In genomic region chrX:47501226-47502071, GRCh38 we compare ENCODE assay signal across 12 cellular contexts. TPM values are rescaled to one million over a fixed set of nuclear protein-coding genes. Genes with fewer than 3 reads are reported as not detected.
DNase-seq lines count a peak whose midpoint lies in the region; ATAC-seq and TF ChIP-seq lines count a peak whose summit lies in the region.
"Had no signal": no experiment of that assay in that cellular context is flagged by ENCODE, and none has a peak within 500 bp of the region (broad histone marks: within the 10 kb centered on the region; RNA-seq: fewer than 3 reads in every experiment).

No MANE protein-coding gene starts in this region.

- no peaks in the 10 kb centered on the region for H3K4me1 Mint-ChIP-seq in memory B cell
- no peaks in the 10 kb centered on the region for H3K4me1 Mint-ChIP-seq in activated T-helper 2 cell treated with anti-CD3 and anti-CD28 coated beads, Interferon-gamma antibody, Interleukin-2, Interleukin-4, amounts not matched to agents 10 μg/mL and 5 μg/mL and 100 μg/mL, durations not matched to agents 14 hours and 24 hours and 36 hours (ENCODE audit: low read depth)
- H3K4me1 Mint-ChIP-seq: CD4-positive, CD25-positive, alpha-beta regulatory T cell had no signal

- DNase-seq in AG08395 (ENCODE audit: low spot score) = peak; percentile 31
- no peak for DNase-seq in memory B cell (ENCODE audit: low spot score in 2 of 2)
- DNase-seq in cortex of kidney (lab: John Stamatoyannopoulos, UW) = no peak
- DNase-seq in C1 segment of cervical spinal cord (lab: John Stamatoyannopoulos, UW) = no peak
- DNase-seq in DMS153 treated with DMSO at 0.1 percent for 48 hours (lab: John Stamatoyannopoulos, UW; ENCODE audit: unreplicated experiment) = no peak
- DNase-seq in activated T-helper 2 cell treated with anti-CD3 and anti-CD28 coated beads, Interferon-gamma antibody, Interleukin-2, Interleukin-4, amounts not matched to agents 10 μg/mL and 5 μg/mL and 100 μg/mL, durations not matched to agents 14 hours and 24 hours and 36 hours (ENCODE audit: low spot score) = no peak
- DNase-seq: CD4-positive, CD25-positive, alpha-beta regulatory T cell; kidney; NCI-H510A treated with DMSO at 0.1 percent for 48 hours; posterior cingulate gyrus had no signal

- H3K27ac ChIP-seq in HUES6 (ENCODE audit: low read depth, low read length) = 0 out of 2 replicates have a peak overlapping the region, but pooled peaks have one; percentile 29
- peak overlapping the region; percentile 15; the same call in 1 of the 2 replicates for H3K27ac ChIP-seq in VCaP

- no peak for TF ChIP-seq CTCF in VCaP (conservative IDR thresholded peaks at IDR 0.05)

- peaks cover 4% of the 10 kb centered on the region; the same call in 1 of the 2 replicates for H3K9me3 ChIP-seq in HUES6 (ENCODE audit: control insufficient read depth, insufficient read depth, low read depth, low read length)

- H3K4me1 ChIP-seq in HUES6 (ENCODE audit: control insufficient read depth, insufficient read depth, low read length) = peaks cover 29% of the 10 kb centered on the region

- H3K9me3 Mint-ChIP-seq in memory B cell = no peaks in the 10 kb centered on the region
- H3K9me3 Mint-ChIP-seq in activated T-helper 2 cell treated with anti-CD3 and anti-CD28 coated beads, Interferon-gamma antibody, Interleukin-2, Interleukin-4, amounts not matched to agents 10 μg/mL and 5 μg/mL and 100 μg/mL, durations not matched to agents 14 hours and 24 hours and 36 hours = no peaks in the 10 kb centered on the region
- H3K9me3 Mint-ChIP-seq: CD4-positive, CD25-positive, alpha-beta regulatory T cell had no signal

- H3K36me3 ChIP-seq in HUES6 (ENCODE audit: control insufficient read depth, insufficient read depth, low read length) = no peaks in the 10 kb centered on the region

- no peaks in the 10 kb centered on the region for H3K36me3 Mint-ChIP-seq in memory B cell
- H3K36me3 Mint-ChIP-seq in activated T-helper 2 cell treated with anti-CD3 and anti-CD28 coated beads, Interferon-gamma antibody, Interleukin-2, Interleukin-4, amounts not matched to agents 10 μg/mL and 5 μg/mL and 100 μg/mL, durations not matched to agents 14 hours and 24 hours and 36 hours (ENCODE audit: low read depth) = no peaks in the 10 kb centered on the region
- H3K36me3 Mint-ChIP-seq: CD4-positive, CD25-positive, alpha-beta regulatory T cell had no signal

- ATAC-seq in memory B cell (ENCODE audit: low read depth) = peak; percentile 56

- no peak overlapping the region for H3K4me3 Mint-ChIP-seq in memory B cell
- H3K4me3 Mint-ChIP-seq in activated T-helper 2 cell treated with anti-CD3 and anti-CD28 coated beads, Interferon-gamma antibody, Interleukin-2, Interleukin-4, amounts not matched to agents 10 μg/mL and 5 μg/mL and 100 μg/mL, durations not matched to agents 14 hours and 24 hours and 36 hours (ENCODE audit: low read depth) = no peak overlapping the region
- H3K4me3 Mint-ChIP-seq: CD4-positive, CD25-positive, alpha-beta regulatory T cell had no signal

- no peak overlapping the region for H3K9ac ChIP-seq in HUES6 (ENCODE audit: low read length)

- no peaks in the 10 kb centered on the region for H3K27me3 Mint-ChIP-seq in memory B cell
- H3K27me3 Mint-ChIP-seq in activated T-helper 2 cell treated with anti-CD3 and anti-CD28 coated beads, Interferon-gamma antibody, Interleukin-2, Interleukin-4, amounts not matched to agents 10 μg/mL and 5 μg/mL and 100 μg/mL, durations not matched to agents 14 hours and 24 hours and 36 hours (ENCODE audit: low read depth) = peaks cover 2% of the 10 kb centered on the region

- no peak overlapping the region for H3K27ac Mint-ChIP-seq in memory B cell
- no peak overlapping the region for H3K27ac Mint-ChIP-seq in activated T-helper 2 cell treated with anti-CD3 and anti-CD28 coated beads, Interferon-gamma antibody, Interleukin-2, Interleukin-4, amounts not matched to agents 10 μg/mL and 5 μg/mL and 100 μg/mL, durations not matched to agents 14 hours and 24 hours and 36 hours
- H3K27ac Mint-ChIP-seq: CD4-positive, CD25-positive, alpha-beta regulatory T cell had no signal

- no peak overlapping the region for H3K4me3 ChIP-seq in HUES6 (ENCODE audit: low read depth, low read length)

- no peaks in the 10 kb centered on the region for H3K27me3 ChIP-seq in HUES6 (ENCODE audit: control insufficient read depth, insufficient read depth, low read length)

- intact Hi-C loops in activated T-helper 2 cell treated with anti-CD3 and anti-CD28 coated beads, Interferon-gamma antibody, Interleukin-2, Interleukin-4, amounts not matched to agents 10 μg/mL and 5 μg/mL and 100 μg/mL, durations not matched to agents 14 hours and 24 hours and 36 hours (cut with micrococcal nuclease) = no loop called here

RNA-seq across cellular contexts. Expression of gene ZNF41, which starts 18.4 kb away (rescaled TPM):
- total RNA-seq in activated T-helper 2 cell treated with anti-CD3 and anti-CD28 coated beads, Interferon-gamma antibody, Interleukin-2, Interleukin-4, amounts not matched to agents 10 μg/mL and 5 μg/mL and 100 μg/mL, durations not matched to agents 14 hours and 24 hours and 36 hours = 8.7 and 9.7 TPM in 2 replicates

RNA-seq across cellular contexts. Expression of gene ARAF, which starts 59.6 kb away (rescaled TPM):
- total RNA-seq in activated T-helper 2 cell treated with anti-CD3 and anti-CD28 coated beads, Interferon-gamma antibody, Interleukin-2, Interleukin-4, amounts not matched to agents 10 μg/mL and 5 μg/mL and 100 μg/mL, durations not matched to agents 14 hours and 24 hours and 36 hours = 85.3 and 86.1 TPM in 2 replicates
